ENCODE assay signal across 2 cellular contexts in genomic region chr16:20369452-20370054, GRCh38.
A peak's percentile ranks its signal among the peaks of the same experiment; 100 is the strongest.
TF ChIP-seq lines count a peak whose summit lies in the region.

No MANE protein-coding gene starts in this region.

TF ChIP-seq in GM23338, 12 proteins besides CTCF, POLR2A, EP300 and RAD21:
- TF ChIP-seq NANOG (IDR thresholded peaks at IDR 0.05; ENCODE audit: borderline replicate concordance) (no peak), ZNF331 (CRISPR knock-in tag; IDR thresholded peaks at IDR 0.05; ENCODE audit: low read depth) (no peak)

TF ChIP-seq in K562, 482 proteins besides CTCF, POLR2A, EP300 and RAD21:
- no peak for TF ChIP-seq PRPF4 (IDR thresholded peaks at IDR 0.05; ENCODE audit: insufficient read depth, low read depth, low read length, poor library complexity, severe bottlenecking)
- no peak for TF ChIP-seq ZNF79 (CRISPR knock-in tag; IDR thresholded peaks at IDR 0.05; ENCODE audit: low read depth)
- 0 out of 2 replicates have a peak, but pooled peaks have one; percentile 53 for TF ChIP-seq NR2C2 (CRISPR knock-in tag; IDR thresholded peaks at IDR 0.05)
- TF ChIP-seq NR2C2 (tag; IDR thresholded peaks at IDR 0.05): peak; percentile 92
- TF ChIP-seq BCL6 (CRISPR knock-in tag; IDR thresholded peaks at IDR 0.05): no peak
- TF ChIP-seq HNRNPH1 (optimal IDR thresholded peaks at IDR 0.05; ENCODE audit: low read depth, low read length): no peak
- TF ChIP-seq, protein P1, sequence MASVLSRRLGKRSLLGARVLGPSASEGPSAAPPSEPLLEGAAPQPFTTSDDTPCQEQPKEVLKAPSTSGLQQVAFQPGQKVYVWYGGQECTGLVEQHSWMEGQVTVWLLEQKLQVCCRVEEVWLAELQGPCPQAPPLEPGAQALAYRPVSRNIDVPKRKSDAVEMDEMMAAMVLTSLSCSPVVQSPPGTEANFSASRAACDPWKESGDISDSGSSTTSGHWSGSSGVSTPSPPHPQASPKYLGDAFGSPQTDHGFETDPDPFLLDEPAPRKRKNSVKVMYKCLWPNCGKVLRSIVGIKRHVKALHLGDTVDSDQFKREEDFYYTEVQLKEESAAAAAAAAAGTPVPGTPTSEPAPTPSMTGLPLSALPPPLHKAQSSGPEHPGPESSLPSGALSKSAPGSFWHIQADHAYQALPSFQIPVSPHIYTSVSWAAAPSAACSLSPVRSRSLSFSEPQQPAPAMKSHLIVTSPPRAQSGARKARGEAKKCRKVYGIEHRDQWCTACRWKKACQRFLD (CRISPR knock-in tag; IDR thresholded peaks at IDR 0.05): no peak
- TF ChIP-seq MTA1 (IDR thresholded peaks at IDR 0.05; ENCODE audit: borderline replicate concordance): no peak
- no peak for TF ChIP-seq SOX6 (IDR thresholded peaks at IDR 0.05)
- TF ChIP-seq, protein P2, sequence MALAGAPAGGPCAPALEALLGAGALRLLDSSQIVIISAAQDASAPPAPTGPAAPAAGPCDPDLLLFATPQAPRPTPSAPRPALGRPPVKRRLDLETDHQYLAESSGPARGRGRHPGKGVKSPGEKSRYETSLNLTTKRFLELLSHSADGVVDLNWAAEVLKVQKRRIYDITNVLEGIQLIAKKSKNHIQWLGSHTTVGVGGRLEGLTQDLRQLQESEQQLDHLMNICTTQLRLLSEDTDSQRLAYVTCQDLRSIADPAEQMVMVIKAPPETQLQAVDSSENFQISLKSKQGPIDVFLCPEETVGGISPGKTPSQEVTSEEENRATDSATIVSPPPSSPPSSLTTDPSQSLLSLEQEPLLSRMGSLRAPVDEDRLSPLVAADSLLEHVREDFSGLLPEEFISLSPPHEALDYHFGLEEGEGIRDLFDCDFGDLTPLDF (CRISPR knock-in tag; IDR thresholded peaks at IDR 0.05): no peak
- peak in 1 of 2 experiments; percentile 11; a peak in 1 of 4 replicates for TF ChIP-seq TRIM24 (IDR thresholded peaks at IDR 0.05)
- TF ChIP-seq ZNF445 (CRISPR knock-in tag; IDR thresholded peaks at IDR 0.05; ENCODE audit: low read depth): no peak
- TF ChIP-seq ZNF217 (CRISPR knock-in tag; IDR thresholded peaks at IDR 0.05): no peak
- TF ChIP-seq SMAD3 (CRISPR knock-in tag; conservative IDR thresholded peaks at IDR 0.05): no peak
- no peak for TF ChIP-seq MECOM (CRISPR knock-in tag; IDR thresholded peaks at IDR 0.05)
- peak; percentile 69 for TF ChIP-seq GABPA (tag; conservative IDR thresholded peaks at IDR 0.05; ENCODE audit: low read depth)
- no peak for TF ChIP-seq MCM5 (IDR thresholded peaks at IDR 0.05; ENCODE audit: low read depth)
- no peak for TF ChIP-seq CBFA2T3 (IDR thresholded peaks at IDR 0.05)
- no peak for TF ChIP-seq ZNF133 (CRISPR knock-in tag; IDR thresholded peaks at IDR 0.05)
- TF ChIP-seq NR2C1 (IDR thresholded peaks at IDR 0.05): peak; percentile 89
- TF ChIP-seq NR2C1 (tag; IDR thresholded peaks at IDR 0.05): peak; percentile 92
- no peak for TF ChIP-seq ZNF184 (CRISPR knock-in tag; IDR thresholded peaks at IDR 0.05)
- peak; percentile 56 for TF ChIP-seq ZBTB40 (IDR thresholded peaks at IDR 0.05)
- TF ChIP-seq ZBTB40 (CRISPR knock-in tag; IDR thresholded peaks at IDR 0.05): no peak
- no peak for TF ChIP-seq OTX1 (CRISPR knock-in tag; IDR thresholded peaks at IDR 0.05)
